ENCODE assay signal across 21 cellular contexts in genomic region chr20:32141465-32141980, GRCh38.
"Had no signal": no experiment of that assay in that cellular context is flagged by ENCODE, and none has a peak within 500 bp of the region (broad histone marks: within the 10 kb centered on the region; RNA-seq: fewer than 3 reads in every experiment).

No MANE protein-coding gene starts in this region.

- H3K9me3 Mint-ChIP-seq: activated naive CD4-positive, alpha-beta T cell treated with anti-CD3 and anti-CD28 coated beads for 36 hours; dendritic cell treated with granulocyte-macrophage colony-stimulating factor and Interleukin-4, amounts not matched to agents 40 ng/mL and 50 ng/mL, for 4 days; natural killer cell; WTC11 had no signal

- H3K4me3 ChIP-seq: left lung, lower lobe of right lung, ovary, prostate gland, transverse colon had no signal

- H3K27me3 ChIP-seq: left lung, neutrophil, ovary, transverse colon had no signal

- H3K4me3 Mint-ChIP-seq: activated CD8-positive, alpha-beta memory T cell treated with anti-CD3 and anti-CD28 coated beads, Interleukin-2, amount 10 ng/mL, durations not matched to agents 7 days and 5 days; activated CD8-positive, alpha-beta T cell treated with anti-CD3 and anti-CD28 coated beads, Interleukin-2, amount 10 ng/mL, durations not matched to agents 7 days and 5 days; activated naive CD4-positive, alpha-beta T cell treated with anti-CD3 and anti-CD28 coated beads for 36 hours; dendritic cell treated with granulocyte-macrophage colony-stimulating factor and Interleukin-4, amounts not matched to agents 40 ng/mL and 50 ng/mL, for 4 days; natural killer cell; WTC11 had no signal

- ATAC-seq: activated CD8-positive, alpha-beta memory T cell treated with anti-CD3 and anti-CD28 coated beads, Interleukin-2, amount 10 ng/mL, durations not matched to agents 7 days and 5 days; activated CD8-positive, alpha-beta T cell treated with anti-CD3 and anti-CD28 coated beads, Interleukin-2, amount 10 ng/mL, durations not matched to agents 7 days and 5 days; left lung; lower lobe of right lung; natural killer cell; WTC11 had no signal

- H3K4me1 ChIP-seq: left lung, lower lobe of right lung, prostate gland, transverse colon had no signal

- H3K4me1 Mint-ChIP-seq: activated CD8-positive, alpha-beta memory T cell treated with anti-CD3 and anti-CD28 coated beads, Interleukin-2, amount 10 ng/mL, durations not matched to agents 7 days and 5 days; WTC11 had no signal

- DNase-seq: activated CD4-positive, alpha-beta T cell treated with anti-CD3 and anti-CD28 coated beads, Interleukin-2, amount 50 U/mL, for 1 hour; activated CD8-positive, alpha-beta memory T cell treated with anti-CD3 and anti-CD28 coated beads, Interleukin-2, amount 10 ng/mL, durations not matched to agents 7 days and 5 days; activated CD8-positive, alpha-beta T cell treated with anti-CD3 and anti-CD28 coated beads, Interleukin-2, amount 10 ng/mL, durations not matched to agents 7 days and 5 days; activated naive CD4-positive, alpha-beta T cell treated with anti-CD3 and anti-CD28 coated beads for 36 hours; activated T-cell treated with anti-CD3 and anti-CD28 coated beads, Interleukin-2, amount 50 U/mL, for 48 hours; amniotic stem cell; central memory CD4-positive, alpha-beta T cell; effector CD4-positive, alpha-beta T cell; left lung; lower lobe of right lung; mesenchymal stem cell; natural killer cell; retina; stimulated activated naive CD4-positive, alpha-beta T cell treated with Interleukin-2 at 50 U/mL for 16 hours; T-helper 2 cell; transverse colon had no signal

- H3K27ac Mint-ChIP-seq: activated CD8-positive, alpha-beta memory T cell treated with anti-CD3 and anti-CD28 coated beads, Interleukin-2, amount 10 ng/mL, durations not matched to agents 7 days and 5 days; activated CD8-positive, alpha-beta T cell treated with anti-CD3 and anti-CD28 coated beads, Interleukin-2, amount 10 ng/mL, durations not matched to agents 7 days and 5 days; activated naive CD4-positive, alpha-beta T cell treated with anti-CD3 and anti-CD28 coated beads for 36 hours; dendritic cell treated with granulocyte-macrophage colony-stimulating factor and Interleukin-4, amounts not matched to agents 40 ng/mL and 50 ng/mL, for 4 days; WTC11 had no signal

- H3K27me3 Mint-ChIP-seq: activated CD8-positive, alpha-beta memory T cell treated with anti-CD3 and anti-CD28 coated beads, Interleukin-2, amount 10 ng/mL, durations not matched to agents 7 days and 5 days; dendritic cell treated with granulocyte-macrophage colony-stimulating factor and Interleukin-4, amounts not matched to agents 40 ng/mL and 50 ng/mL, for 4 days had no signal

- H3K36me3 ChIP-seq: ovary had no signal

- H3K27ac ChIP-seq: left lung, lower lobe of right lung, neutrophil, ovary, prostate gland, transverse colon had no signal

- H3K9me3 ChIP-seq: left lung, lower lobe of right lung, neutrophil, ovary, prostate gland, transverse colon had no signal
